8 cellular contexts compared by ENCODE assay signal in genomic region chr1:6393400-6394187, GRCh38. TPM values are rescaled to one million over a fixed set of nuclear protein-coding genes. Genes with fewer than 3 reads are reported as not detected.
DNase-seq lines count a peak whose midpoint lies in the region; ATAC-seq and TF ChIP-seq lines count a peak whose summit lies in the region.

ACOT7 (minus strand) TSS chr1:6393767; CDS start chr1:6393399, 368 bp downstream.

- TF ChIP-seq CTCF in 22Rv1 (IDR thresholded peaks at IDR 0.05), result peak; percentile 23; the same call in 1 of the 2 replicates
- TF ChIP-seq CTCF in brain (conservative IDR thresholded peaks at IDR 0.05), result peak in 1 of 2 experiments; percentile 2

- H3K4me3 Mint-ChIP-seq in brain, result peak within 1 kb of the TSS; percentile 92 to 95 (median 94)

- H3K36me3 ChIP-seq in iPS-18a (ENCODE audit: control insufficient read depth, low read depth, low read length) (no peaks in the 10 kb centered on the region), skeletal muscle tissue (ENCODE audit: control insufficient read depth in 3 of 3, insufficient read depth in 3 of 3, low read length in 3 of 3) (no peaks in the 10 kb centered on the region)

- H3K36me3 Mint-ChIP-seq in brain, result peaks cover 17% of the 10 kb centered on the region

- H3K9me3 ChIP-seq in iPS-18a (ENCODE audit: control insufficient read depth, low read depth, low read length) (no peaks in the 10 kb centered on the region), skeletal muscle tissue (ENCODE audit: control insufficient read depth in 3 of 3, low read length in 3 of 3) (no peaks in the 10 kb centered on the region)

- H3K4me3 ChIP-seq in iPS-18a (ENCODE audit: low read length) (peak within 1 kb of the TSS; percentile 62), skeletal muscle tissue (ENCODE audit: low read length in 3 of 3) (peak within 1 kb of the TSS; percentile 75 to 79 (median 75))

- DNase-seq in NCI-H2081 treated with DMSO at 0.1 percent for 48 hours (lab: John Stamatoyannopoulos, UW) (peak; percentile 54), UCSD-AML1 (lab: John Stamatoyannopoulos, UW; ENCODE audit: unreplicated experiment) (peak; percentile 89)

- H3K9ac ChIP-seq in iPS-18a (ENCODE audit: low read length) (peak within 1 kb of the TSS; percentile 76), skeletal muscle tissue (ENCODE audit: low read depth in 1 of 3, low read length in 3 of 3) (peak within 1 kb of the TSS; percentile 79 to 89 (median 88))

- peaks cover 0 to 6% (median 2%) of the 10 kb centered on the region in 5 experiments for H3K9me3 Mint-ChIP-seq in brain

- H3K4me1 Mint-ChIP-seq in brain, result peaks cover 55% of the 10 kb centered on the region

- peak within 1 kb of the TSS; percentile 87 for H3K27ac ChIP-seq in 22Rv1
- no peak within 1 kb of the TSS for H3K27ac ChIP-seq in iPS-18a (ENCODE audit: low read length)
- H3K27ac ChIP-seq in skeletal muscle tissue (ENCODE audit: low read depth, low read length), result peak within 1 kb of the TSS; percentile 88

- no peaks in the 10 kb centered on the region for H3K27me3 ChIP-seq in iPS-18a (ENCODE audit: control insufficient read depth, insufficient read depth, low read length)
- H3K27me3 ChIP-seq in skeletal muscle tissue (ENCODE audit: control insufficient read depth in 3 of 3, insufficient read depth in 3 of 3, low read length in 3 of 3), result no peaks in the 10 kb centered on the region

- H3K27ac Mint-ChIP-seq in brain, result peak within 1 kb of the TSS; percentile 97 to 99 (median 98)

- peaks cover 11% of the 10 kb centered on the region for H3K4me1 ChIP-seq in iPS-18a (ENCODE audit: control insufficient read depth, low read depth, low read length)
- H3K4me1 ChIP-seq in skeletal muscle tissue (ENCODE audit: control insufficient read depth in 3 of 3, insufficient read depth in 3 of 3, low read length in 3 of 3), result peaks cover 13 to 19% (median 14%) of the 10 kb centered on the region in 3 donors

- ATAC-seq in GM18511 (IDR thresholded peaks at IDR 0.05; ENCODE audit: unreplicated experiment) (peak; percentile 83), HG03025 (IDR thresholded peaks at IDR 0.05; ENCODE audit: low FRiP score, unreplicated experiment) (peak; percentile 70)

- peaks cover 21% of the 10 kb centered on the region for H3K27me3 Mint-ChIP-seq in brain

RNA-seq across cellular contexts. Expression of gene ACOT7, which starts in this region (rescaled TPM):
- 117 TPM for polyA plus RNA-seq in brain (ENCODE audit: insufficient read depth, low read depth, low replicate concordance)
- total RNA-seq in skeletal muscle tissue, result 3.7 TPM
